In genomic region chr9:84340535-84340934, GRCh38 we compare ENCODE assay signal across 22 cellular contexts. TPM values are rescaled to one million over a fixed set of nuclear protein-coding genes. Genes with fewer than 3 reads are reported as not detected.
DNase-seq lines count a peak whose midpoint lies in the region; ATAC-seq and TF ChIP-seq lines count a peak whose summit lies in the region.
"Had no signal": no experiment of that assay in that cellular context is flagged by ENCODE, and none has a peak within 500 bp of the region (broad histone marks: within the 10 kb centered on the region; RNA-seq: fewer than 3 reads in every experiment).

Gene SLC28A3 (minus strand): TSS chr9:84340758. CDS start chr9:84340633, 125 bp downstream.

- H3K4me3 Mint-ChIP-seq in endodermal cell, result no peak within 1 kb of the TSS
- H3K4me3 Mint-ChIP-seq: activated CD4-positive, alpha-beta T cell treated with anti-CD3 and anti-CD28 coated beads for 36 hours; activated naive CD8-positive, alpha-beta T cell; CD8-positive, alpha-beta T cell had no signal

- H3K27ac Mint-ChIP-seq in endodermal cell, result no peak within 1 kb of the TSS
- H3K27ac Mint-ChIP-seq: activated CD4-positive, alpha-beta T cell treated with anti-CD3 and anti-CD28 coated beads for 36 hours; activated naive CD8-positive, alpha-beta T cell; CD8-positive, alpha-beta T cell had no signal

- H3K23ac ChIP-seq in mesendoderm (ENCODE audit: low read length), result no peak within 1 kb of the TSS

- no peak within 1 kb of the TSS for H4K5ac ChIP-seq in mesendoderm (ENCODE audit: low read length)

- H3K79me2 ChIP-seq in mesendoderm (ENCODE audit: control insufficient read depth, insufficient read depth, low read length), result no peaks in the 10 kb centered on the region

- H3K4me2 ChIP-seq in mesendoderm (ENCODE audit: low read length), result no peak within 1 kb of the TSS

- no peaks in the 10 kb centered on the region for H3K9me3 ChIP-seq in cardiac muscle cell (ENCODE audit: low read depth)
- H3K9me3 ChIP-seq in endodermal cell (ENCODE audit: control insufficient read depth, low read length), result no peaks in the 10 kb centered on the region
- H3K9me3 ChIP-seq: prostate gland, thoracic aorta had no signal

- H2BK15ac ChIP-seq in mesendoderm (replicated peaks; ENCODE audit: low read depth), result no peak within 1 kb of the TSS

- H3K18ac ChIP-seq in mesendoderm (ENCODE audit: low read length), result no peak within 1 kb of the TSS

- H3K36me3 ChIP-seq in cardiac muscle cell (no peaks in the 10 kb centered on the region), endodermal cell (ENCODE audit: control insufficient read depth, insufficient read depth, low read length) (no peaks in the 10 kb centered on the region), mesendoderm (ENCODE audit: control insufficient read depth, insufficient read depth, low read length) (no peaks in the 10 kb centered on the region)
- H3K36me3 ChIP-seq: prostate gland, thoracic aorta had no signal

- DNase-seq in cardiac muscle cell (ENCODE audit: low read depth in 1 of 2, low spot score in 1 of 2), result no peak
- no peak for DNase-seq in Right ventricle myocardium inferior (ENCODE audit: missing footprints)
- peak; percentile 73 for DNase-seq in endodermal cell
- peak; percentile 31 for DNase-seq in mesendoderm
- DNase-seq in NCI-H1105 (lab: John Stamatoyannopoulos, UW), result no peak
- no peak for DNase-seq in GM03348 (ENCODE audit: low spot score)
- no peak for DNase-seq in NCI-H345 (lab: John Stamatoyannopoulos, UW)
- DNase-seq: activated CD4-positive, alpha-beta T cell treated with anti-CD3 and anti-CD28 coated beads for 36 hours; activated T-cell treated with anti-CD3 and anti-CD28 coated beads for 4 hours; CD8-positive, alpha-beta T cell; central memory CD4-positive, alpha-beta T cell; islet precursor cell; Karpas-422; NCI-H1436; NCI-H524 treated with DMSO at 0.1 percent for 48 hours; RPMI8226; T-helper 2 cell had no signal

- H2AK5ac ChIP-seq in mesendoderm (ENCODE audit: low read length), result no peak within 1 kb of the TSS

- H3K4me1 ChIP-seq in cardiac muscle cell (ENCODE audit: low read depth) (peaks cover 45% of the 10 kb centered on the region), endodermal cell (ENCODE audit: control insufficient read depth, insufficient read depth, low read length) (peaks cover 3% of the 10 kb centered on the region), mesendoderm (ENCODE audit: control insufficient read depth, low read depth, low read length) (no peaks in the 10 kb centered on the region)
- H3K4me1 ChIP-seq: prostate gland had no signal

- TF ChIP-seq CTCF in cardiac muscle cell (IDR thresholded peaks at IDR 0.05; ENCODE audit: low read depth, low read length), result no peak
- TF ChIP-seq CTCF in endodermal cell (conservative IDR thresholded peaks at IDR 0.05), result no peak

- no peaks in the 10 kb centered on the region for H3K9me3 Mint-ChIP-seq in endodermal cell
- H3K9me3 Mint-ChIP-seq: CD8-positive, alpha-beta T cell had no signal

- H3K4me1 Mint-ChIP-seq in endodermal cell, result peaks cover 20% of the 10 kb centered on the region
- H3K4me1 Mint-ChIP-seq: activated CD4-positive, alpha-beta T cell treated with anti-CD3 and anti-CD28 coated beads for 36 hours had no signal

- H3K4me3 ChIP-seq in cardiac muscle cell (no peak within 1 kb of the TSS), endodermal cell (ENCODE audit: low read length) (no peak within 1 kb of the TSS), mesendoderm (ENCODE audit: low read length) (no peak within 1 kb of the TSS)
- H3K4me3 ChIP-seq: prostate gland, thoracic aorta had no signal

- H3K27me3 Mint-ChIP-seq in endodermal cell (ENCODE audit: insufficient read depth), result no peaks in the 10 kb centered on the region
- H3K27me3 Mint-ChIP-seq: activated CD4-positive, alpha-beta T cell treated with anti-CD3 and anti-CD28 coated beads for 36 hours; activated naive CD8-positive, alpha-beta T cell had no signal

- H4K8ac ChIP-seq in mesendoderm (ENCODE audit: low read depth, low read length), result no peak within 1 kb of the TSS

- H3K79me1 ChIP-seq in mesendoderm (ENCODE audit: low read length), result no peaks in the 10 kb centered on the region

- H3K4ac ChIP-seq in mesendoderm (ENCODE audit: low read depth, low read length), result no peak within 1 kb of the TSS

- no peak within 1 kb of the TSS for H2BK120ac ChIP-seq in mesendoderm (ENCODE audit: low read depth, low read length)

- intact Hi-C loops in Right ventricle myocardium inferior (cut with DNase I), result loop anchor here (2.0 kb wide), 1 partner anchor 40 kb away; no protein-coding TSS in a partner anchor

- H2BK5ac ChIP-seq in mesendoderm (ENCODE audit: low read length), result no peak within 1 kb of the TSS

- ATAC-seq in Right ventricle myocardium inferior (no peak), GM18520 (IDR thresholded peaks at IDR 0.05; ENCODE audit: unreplicated experiment) (no peak)
- ATAC-seq: activated CD4-positive, alpha-beta T cell treated with anti-CD3 and anti-CD28 coated beads for 36 hours; CD8-positive, alpha-beta T cell had no signal

- 50 to 86% methylated on average over 1 to 5 of the region's 5 CpGs for WGBS in endodermal cell (ENCODE audit: insufficient coverage in 1 of 2, insufficient read length in 1 of 2), 2 experiments
- no CpG with 5 or more reads among the region's 5 CpGs for WGBS in mesendoderm (ENCODE audit: extremely low coverage, insufficient coverage, low lambda C conversion rate)

- H3K56ac ChIP-seq in mesendoderm (ENCODE audit: low read length), result no peak within 1 kb of the TSS

- no peaks in the 10 kb centered on the region for H3K27me3 ChIP-seq in cardiac muscle cell
- no peaks in the 10 kb centered on the region for H3K27me3 ChIP-seq in endodermal cell (ENCODE audit: control insufficient read depth, insufficient read depth, low read length, poor library complexity, severe bottlenecking)
- H3K27me3 ChIP-seq in mesendoderm (ENCODE audit: insufficient read depth, low read length, poor library complexity), result no peaks in the 10 kb centered on the region

- H3K36me3 Mint-ChIP-seq in endodermal cell (ENCODE audit: low read depth), result no peaks in the 10 kb centered on the region
- H3K36me3 Mint-ChIP-seq: activated naive CD8-positive, alpha-beta T cell; CD8-positive, alpha-beta T cell had no signal

- H3K27ac ChIP-seq in cardiac muscle cell (peak within 1 kb of the TSS; percentile 91), endodermal cell (ENCODE audit: low read depth, low read length) (no peak within 1 kb of the TSS), mesendoderm (ENCODE audit: low read depth, low read length) (no peak within 1 kb of the TSS)
- H3K27ac ChIP-seq: HL-60, prostate gland, thoracic aorta had no signal

- no peak within 1 kb of the TSS for H3K9ac ChIP-seq in endodermal cell (ENCODE audit: extremely low read depth, low read length, poor library complexity, severe bottlenecking)
- no peak within 1 kb of the TSS for H3K9ac ChIP-seq in mesendoderm (ENCODE audit: low read length)

RNA-seq across cellular contexts. Expression of gene SLC28A3, which starts in this region (rescaled TPM):
- 1.0 and 1.5 TPM in 2 replicates for total RNA-seq in cardiac muscle cell
- polyA plus RNA-seq in cardiac muscle cell, result 0.70 and 2.1 TPM in 2 replicates
- 1.0 TPM for total RNA-seq in Right ventricle myocardium inferior
- under 1 TPM in 1 of 2 donors, not detected in 1; 0.11 TPM for total RNA-seq in endodermal cell
- not detected for polyA plus RNA-seq in endodermal cell (2013, experiment 1 of 2)
- not detected for polyA plus RNA-seq in endodermal cell (2013, experiment 2 of 2)
- polyA plus RNA-seq in mesendoderm (2013, experiment 1 of 2), result not detected
- polyA plus RNA-seq in mesendoderm (2013, experiment 2 of 2), result not detected
- total RNA-seq: CD8-positive, alpha-beta T cell had no signal

Comparison
In these comparisons a context has a peak if more than half of its experiments do, and no peak if none do; other contexts are left out.
1. Peak in DNase-seq in endodermal cell; RNA of the gene not detected or under 1 TPM.